In genomic region chrX:12236156-12236555, GRCh38 we compare ENCODE assay signal across 28 cellular contexts.
"Had no signal": no experiment of that assay in that cellular context is flagged by ENCODE, and none has a peak within 500 bp of the region (broad histone marks: within the 10 kb centered on the region; RNA-seq: fewer than 3 reads in every experiment).

No MANE protein-coding gene starts in this region.

- H3K4me3 ChIP-seq: colonic mucosa, coronary artery, dorsolateral prefrontal cortex, esophagus muscularis mucosa, esophagus squamous epithelium, gastrocnemius medialis, gastroesophageal sphincter, heart left ventricle, heart right ventricle had no signal

- H3K27me3 Mint-ChIP-seq: dendritic cell treated with granulocyte-macrophage colony-stimulating factor and Interleukin-4, amounts not matched to agents 40 ng/mL and 50 ng/mL, for 4 days; effector memory CD8-positive, alpha-beta T cell had no signal

- H3K4me1 ChIP-seq: colonic mucosa, esophagus muscularis mucosa, esophagus squamous epithelium, foreskin keratinocyte, gastrocnemius medialis, gastroesophageal sphincter, heart left ventricle, heart right ventricle had no signal

- H3K36me3 ChIP-seq: colonic mucosa, esophagus muscularis mucosa, esophagus squamous epithelium, gastrocnemius medialis, gastroesophageal sphincter, heart left ventricle, heart right ventricle had no signal

- H3K9me3 ChIP-seq: colonic mucosa, esophagus muscularis mucosa, esophagus squamous epithelium, gastrocnemius medialis, gastroesophageal sphincter, heart left ventricle, heart right ventricle had no signal

- H3K27ac ChIP-seq: colonic mucosa, coronary artery, dorsolateral prefrontal cortex, epithelial cell of prostate, esophagus muscularis mucosa, esophagus squamous epithelium, foreskin keratinocyte, gastrocnemius medialis, gastroesophageal sphincter, heart left ventricle, heart right ventricle had no signal

- H3K27ac Mint-ChIP-seq: dendritic cell treated with granulocyte-macrophage colony-stimulating factor and Interleukin-4, amounts not matched to agents 40 ng/mL and 50 ng/mL, for 4 days; effector memory CD8-positive, alpha-beta T cell; endodermal cell had no signal

- H3K4me3 Mint-ChIP-seq: dendritic cell treated with granulocyte-macrophage colony-stimulating factor and Interleukin-4, amounts not matched to agents 40 ng/mL and 50 ng/mL, for 4 days; effector memory CD8-positive, alpha-beta T cell; endodermal cell had no signal

- DNase-seq: colonic mucosa; cortex of kidney; dermis blood vessel endothelial cell; dorsolateral prefrontal cortex; effector CD4-positive, alpha-beta T cell; effector CD8-positive, alpha-beta T cell; effector memory CD4-positive, alpha-beta T cell; effector memory CD8-positive, alpha-beta T cell; endodermal cell; erythroblast; esophagus squamous epithelium; foreskin fibroblast; foreskin keratinocyte; foreskin melanocyte; gastrocnemius medialis; glutamatergic neuron; head of caudate nucleus; heart left ventricle; heart right ventricle had no signal

- FAIRE-seq: endometrium, endothelial cell of umbilical vein, frontal cortex had no signal

- ATAC-seq: effector memory CD8-positive, alpha-beta T cell; esophagus mucosa; foreskin keratinocyte; gastrocnemius medialis; gastroesophageal sphincter; heart left ventricle; heart right ventricle had no signal

- H3K27me3 ChIP-seq: colonic mucosa, esophagus muscularis mucosa, esophagus squamous epithelium, foreskin keratinocyte, gastrocnemius medialis, gastroesophageal sphincter, heart left ventricle, heart right ventricle had no signal

- H3K4me1 Mint-ChIP-seq: endodermal cell had no signal

- H3K9me3 Mint-ChIP-seq: dendritic cell treated with granulocyte-macrophage colony-stimulating factor and Interleukin-4, amounts not matched to agents 40 ng/mL and 50 ng/mL, for 4 days had no signal
